ENCODE assay signal across 26 cellular contexts in the genomic region with DNA sequence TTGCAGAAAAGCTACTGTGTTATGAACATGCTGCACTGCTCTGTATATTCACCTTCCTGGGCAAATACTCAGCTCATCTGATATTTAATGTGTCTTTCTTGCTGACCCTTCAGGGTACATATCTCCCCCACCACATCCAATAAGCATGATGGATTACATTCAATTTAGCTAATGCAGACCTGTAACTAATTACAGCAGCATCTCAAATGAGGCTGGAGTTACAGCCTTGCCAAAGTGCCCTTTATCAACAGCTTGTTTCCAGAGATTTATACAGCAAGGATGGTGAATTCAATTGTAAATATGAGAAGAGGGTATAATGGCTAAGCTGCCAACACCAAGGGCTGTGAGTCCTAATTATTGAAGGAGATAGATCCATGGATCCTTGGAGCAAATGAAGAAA.
"Had no signal": no experiment of that assay in that cellular context is flagged by ENCODE, and none has a peak within 500 bp of the region (broad histone marks: within the 10 kb centered on the region; RNA-seq: fewer than 3 reads in every experiment).

No MANE protein-coding gene starts in this region.

- H3K9me3 ChIP-seq: ascending aorta, body of pancreas had no signal

- H3K4me3 ChIP-seq: ascending aorta, body of pancreas had no signal

- ATAC-seq: activated naive CD4-positive, alpha-beta T cell treated with anti-CD3 and anti-CD28 coated beads, Interleukin-2, amount 50 U/mL, for 72 hours; activated naive CD8-positive, alpha-beta T cell treated with anti-CD3 and anti-CD28 coated beads, Interleukin-2, amount 50 U/mL, for 24 hours; activated T-cell treated with anti-CD3 and anti-CD28 coated beads, Interleukin-2, amount 50 U/mL, for 4 hours; body of pancreas; Panc1; Right ventricle myocardium inferior had no signal

- H3K4me1 ChIP-seq: ascending aorta, body of pancreas had no signal

- DNase-seq: activated B cell treated with CpG ODN at 0.5 μM for 24 hours; activated CD4-positive, alpha-beta memory T cell treated with anti-CD3 and anti-CD28 coated beads for 36 hours; activated CD4-positive, alpha-beta T cell treated with anti-CD3 and anti-CD28 coated beads for 1 hour; activated CD4-positive, alpha-beta T cell treated with anti-CD3 and anti-CD28 coated beads, Interleukin-2, amount 10 ng/mL, durations not matched to agents 24 days and 14 days; activated CD8-positive, alpha-beta memory T cell treated with anti-CD3 and anti-CD28 coated beads for 24 hours; activated effector memory CD4-positive, alpha-beta T cell treated with anti-CD3 and anti-CD28 coated beads, Interleukin-2, amount 50 U/mL, for 16 hours; activated naive CD4-positive, alpha-beta T cell treated with Interleukin-2 at 50 U/mL for 16 hours; activated naive CD8-positive, alpha-beta T cell treated with anti-CD3 and anti-CD28 coated beads, Interleukin-2, amount 50 U/mL, for 24 hours; activated T-cell treated with anti-CD3 and anti-CD28 coated beads, Interleukin-2, amount 50 U/mL, for 4 hours; amniotic stem cell; body of pancreas; central memory CD4-positive, alpha-beta T cell; KG1; NCI-H1092; NCI-H1694; NCI-H2029 treated with DMSO at 0.1 percent for 48 hours; NCI-H510A treated with DMSO at 0.1 percent for 48 hours; NK-92 treated with Interleukin-12 subunit alpha and Interleukin-12 subunit beta, amount 100 ng/mL, for 24 hours; OCI-M1; RPMI8226; T-helper 2 cell; T1000 had no signal

- H3K27me3 ChIP-seq: ascending aorta, body of pancreas had no signal

- H3K27ac ChIP-seq: ascending aorta, body of pancreas had no signal

- H3K36me3 ChIP-seq: ascending aorta had no signal
